ENCODE assay signal across 9 cellular contexts in the genomic region with DNA sequence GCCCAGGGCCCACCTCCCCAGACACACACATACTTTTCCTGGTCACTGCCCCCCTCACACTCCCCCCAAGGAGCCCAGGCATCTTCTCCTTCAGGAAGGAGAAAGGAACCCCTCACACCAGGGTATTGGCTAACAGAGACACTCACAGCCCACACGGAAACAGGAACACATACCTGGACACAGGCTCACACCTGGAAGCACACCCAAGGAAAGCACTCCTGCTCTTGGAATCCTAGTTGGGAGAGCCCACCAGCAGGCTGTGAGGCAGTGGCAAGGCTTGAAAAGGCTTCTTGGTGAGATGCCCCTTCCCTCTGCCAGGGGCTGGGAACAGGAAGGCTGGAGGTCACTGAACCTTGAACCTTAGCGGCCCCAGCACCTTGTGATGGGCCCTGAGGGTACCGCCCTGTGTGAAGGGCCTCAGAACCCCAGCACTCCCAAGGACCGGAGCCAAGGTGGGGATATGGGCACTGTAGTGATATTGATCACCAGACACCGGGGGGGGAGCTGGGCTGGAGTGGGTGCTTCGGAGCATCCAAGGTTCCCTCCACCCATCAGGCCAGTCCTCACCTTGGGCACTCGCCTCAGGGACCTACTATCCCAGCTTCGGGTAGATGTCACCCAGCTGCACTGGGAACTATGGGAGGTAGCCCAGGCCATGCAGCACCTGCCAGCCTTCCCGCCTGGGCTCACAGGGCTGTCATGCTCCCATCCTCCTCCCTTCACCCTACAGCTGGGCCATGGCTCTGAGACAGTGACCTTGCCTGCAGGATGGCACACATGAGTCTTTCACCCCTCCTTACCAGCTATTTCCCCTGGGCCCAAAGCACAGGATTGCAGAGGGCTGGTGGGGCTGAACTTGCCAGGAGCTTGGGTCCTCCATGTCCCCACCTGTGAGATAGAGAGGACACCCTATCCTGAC. TPM values are rescaled to one million over a fixed set of nuclear protein-coding genes. Genes with fewer than 3 reads are reported as not detected.
A peak's percentile ranks its signal among the peaks of the same experiment; 100 is the strongest.
DNase-seq lines count a peak whose midpoint lies in the region; ATAC-seq, FAIRE-seq and TF ChIP-seq lines count a peak whose summit lies in the region.
"Had no signal": no experiment of that assay in that cellular context is flagged by ENCODE, and none has a peak within 500 bp of the region (broad histone marks: within the 10 kb centered on the region; RNA-seq: fewer than 3 reads in every experiment).

No MANE protein-coding gene starts in this region.

- no peak for ATAC-seq in activated naive CD8-positive, alpha-beta T cell treated with anti-CD3 and anti-CD28 coated beads, Interleukin-2, amount 10 ng/mL, durations not matched to agents 7 days and 5 days (ENCODE audit: low read depth)

- no peak overlapping the region for H2BK120ac ChIP-seq in mesenchymal stem cell (ENCODE audit: low read depth, low read length)

- TF ChIP-seq POLR2A in thyroid gland (IDR thresholded peaks at IDR 0.05), result no peak
- no peak for TF ChIP-seq POLR2A in GM12891 (IDR thresholded peaks at IDR 0.05; ENCODE audit: low read depth, low read length)

- H3K9me3 Mint-ChIP-seq in activated naive CD8-positive, alpha-beta T cell treated with anti-CD3 and anti-CD28 coated beads, Interleukin-2, amount 10 ng/mL, durations not matched to agents 7 days and 5 days, result peaks cover under 1% of the 10 kb centered on the region

- H3K9ac ChIP-seq in mesenchymal stem cell (ENCODE audit: low read length), result peak overlapping the region; percentile 80

- no peak overlapping the region for H3K27ac Mint-ChIP-seq in activated naive CD8-positive, alpha-beta T cell treated with anti-CD3 and anti-CD28 coated beads, Interleukin-2, amount 10 ng/mL, durations not matched to agents 7 days and 5 days

- no peak overlapping the region for H2BK12ac ChIP-seq in mesenchymal stem cell (ENCODE audit: low read length in 2 of 2)

- H3K27ac ChIP-seq in mesenchymal stem cell (ENCODE audit: low read length, poor library complexity, severe bottlenecking), result no peak overlapping the region
- peak overlapping the region in 2 of 3 donors; percentile 73 to 84 for H3K27ac ChIP-seq in thyroid gland
- H3K27ac ChIP-seq: neutrophil had no signal

- no peak overlapping the region for H2BK5ac ChIP-seq in mesenchymal stem cell (ENCODE audit: low read depth, low read length, poor library complexity, severe bottlenecking)

- H2BK15ac ChIP-seq in mesenchymal stem cell (ENCODE audit: low read depth, poor library complexity, severe bottlenecking), result peak overlapping the region; percentile 53

- POLR2A ChIA-PET in activated naive CD8-positive, alpha-beta T cell treated with anti-CD3 and anti-CD28 coated beads, Interleukin-2, amount 10 ng/mL, durations not matched to agents 7 days and 5 days (lab: Charles Lee), result interaction anchor here (0.6 to 1.3 kb wide), 2 partner anchors 13 to 65 kb away, joined by 3 read pairs; no protein-coding TSS in a partner anchor

- intact Hi-C loops in thyroid gland (cut with DNase I), result no loop called here

- H3K4me2 ChIP-seq in mesenchymal stem cell (ENCODE audit: low read length, poor library complexity, severe bottlenecking), result peak overlapping the region; percentile 79

- H3K36me3 ChIP-seq in mesenchymal stem cell (ENCODE audit: control insufficient read depth in 1 of 2, insufficient read depth in 2 of 2, low read depth in 1 of 2, low read length in 2 of 2) (no peaks in the 10 kb centered on the region), thyroid gland (no peaks in the 10 kb centered on the region)
- H3K36me3 ChIP-seq: neutrophil had no signal

- peak overlapping the region; percentile 100 for H2AFZ ChIP-seq in mesenchymal stem cell (ENCODE audit: low read depth, low read length)

- H3K4me1 ChIP-seq in mesenchymal stem cell (ENCODE audit: control insufficient read depth, insufficient read depth, low read depth, low read length), result peaks cover 20% of the 10 kb centered on the region
- peaks cover 6 to 21% of the 10 kb centered on the region in 2 donors for H3K4me1 ChIP-seq in thyroid gland

- no peak overlapping the region for H4K91ac ChIP-seq in mesenchymal stem cell (ENCODE audit: low read length)

- no peak overlapping the region for H2AK5ac ChIP-seq in mesenchymal stem cell (ENCODE audit: low read length, severe bottlenecking)

- H3K18ac ChIP-seq in mesenchymal stem cell (ENCODE audit: low read depth in 1 of 2, low read length in 2 of 2), result peak overlapping the region in 1 of 2 experiments; percentile 29

- H3K36me3 Mint-ChIP-seq in activated naive CD8-positive, alpha-beta T cell treated with anti-CD3 and anti-CD28 coated beads, Interleukin-2, amount 10 ng/mL, durations not matched to agents 7 days and 5 days, result no peaks in the 10 kb centered on the region

- 98% methylated on average over 9 of the region's 9 CpGs for WGBS in mesenchymal stem cell
- 94 to 95% methylated on average over 4 to 6 of the region's 9 CpGs for WGBS in thyroid gland, 2 donors

- TF ChIP-seq CTCF in thyroid gland (IDR thresholded peaks at IDR 0.05), result no peak

- no peak overlapping the region for H3K23ac ChIP-seq in mesenchymal stem cell (ENCODE audit: low read length in 2 of 2)

- H3K4ac ChIP-seq in mesenchymal stem cell (ENCODE audit: low read depth in 1 of 2, low read length in 2 of 2), result peak overlapping the region in 1 of 2 experiments; percentile 37

- H3K9me3 ChIP-seq in mesenchymal stem cell (ENCODE audit: control insufficient read depth, low read length) (peaks cover 9% of the 10 kb centered on the region), thyroid gland (no peaks in the 10 kb centered on the region)
- H3K9me3 ChIP-seq: neutrophil had no signal

- peak overlapping the region; percentile 94 for H4K8ac ChIP-seq in mesenchymal stem cell (ENCODE audit: low read length)

- peak overlapping the region; percentile 61 for H3K4me3 Mint-ChIP-seq in activated naive CD8-positive, alpha-beta T cell treated with anti-CD3 and anti-CD28 coated beads, Interleukin-2, amount 10 ng/mL, durations not matched to agents 7 days and 5 days

- DNase-seq in activated effector memory CD4-positive, alpha-beta T cell treated with anti-CD3 and anti-CD28 coated beads, Interleukin-2, amount 50 U/mL, for 16 hours, result peak; percentile 53
- DNase-seq in activated effector memory CD4-positive, alpha-beta T cell treated with Interleukin-2 at 50 U/mL for 16 hours, result no peak
- no peak for DNase-seq in activated naive CD8-positive, alpha-beta T cell treated with anti-CD3 and anti-CD28 coated beads, Interleukin-2, amount 10 ng/mL, durations not matched to agents 7 days and 5 days
- DNase-seq in mesenchymal stem cell (no peak), thyroid gland (no peak), kidney tubule cell (ENCODE audit: low spot score) (no peak), GM12891 (ENCODE audit: insufficient read length, low spot score) (no peak)
- DNase-seq in stimulated activated naive CD4-positive, alpha-beta T cell (lab: John Stamatoyannopoulos, UW), result no peak

- no peaks in the 10 kb centered on the region for H3K4me1 Mint-ChIP-seq in activated naive CD8-positive, alpha-beta T cell treated with anti-CD3 and anti-CD28 coated beads, Interleukin-2, amount 10 ng/mL, durations not matched to agents 7 days and 5 days

- H3K27me3 Mint-ChIP-seq in activated naive CD8-positive, alpha-beta T cell treated with anti-CD3 and anti-CD28 coated beads, Interleukin-2, amount 10 ng/mL, durations not matched to agents 7 days and 5 days, result peaks cover 25% of the 10 kb centered on the region

- H3K14ac ChIP-seq in mesenchymal stem cell (ENCODE audit: low read length in 2 of 2), result peak overlapping the region in 1 of 2 experiments; percentile 26

- peak overlapping the region in 1 of 2 experiments; percentile 71 for H3K4me3 ChIP-seq in mesenchymal stem cell (ENCODE audit: insufficient read depth in 1 of 2, low read depth in 1 of 2, low read length in 2 of 2)
- no peak overlapping the region for H3K4me3 ChIP-seq in thyroid gland (replicated peaks in 1 of 3)

- H3K27me3 ChIP-seq in mesenchymal stem cell (ENCODE audit: control insufficient read depth in 1 of 2, insufficient read depth in 1 of 2, low read length in 2 of 2) (no peaks in the 10 kb centered on the region), thyroid gland (no peaks in the 10 kb centered on the region)

- no peak for FAIRE-seq in GM12891 (lab: Jason Lieb, UNC)

- H3K79me1 ChIP-seq in mesenchymal stem cell (replicated peaks; ENCODE audit: low read length, poor library complexity, severe bottlenecking), result no peaks in the 10 kb centered on the region

TF ChIP-seq in GM12891, 5 proteins besides CTCF, POLR2A, EP300 and RAD21:
- TF ChIP-seq POU2F2 (IDR thresholded peaks at IDR 0.05; ENCODE audit: low read depth, low read length), result no peak
- TF ChIP-seq POLR2AphosphoS5 (IDR thresholded peaks at IDR 0.05; ENCODE audit: low read depth, low read length), result no peak
- TF ChIP-seq SPI1 (IDR thresholded peaks at IDR 0.05; ENCODE audit: low read depth, low read length), result no peak
- TF ChIP-seq TAF1 (IDR thresholded peaks at IDR 0.05; ENCODE audit: low read depth, low read length), result no peak
- TF ChIP-seq PAX5 (IDR thresholded peaks at IDR 0.05; ENCODE audit: insufficient read depth, low read length, severe bottlenecking), result no peak

RNA-seq across cellular contexts. Expression of gene MYL3, which starts 16.4 kb away (rescaled TPM):
- not detected for total RNA-seq in activated naive CD8-positive, alpha-beta T cell treated with anti-CD3 and anti-CD28 coated beads, Interleukin-2, amount 10 ng/mL, durations not matched to agents 7 days and 5 days
- 0.25 TPM for polyA plus RNA-seq in mesenchymal stem cell (2013, experiment 1 of 2)
- polyA plus RNA-seq in mesenchymal stem cell (2013, experiment 2 of 2), result 0.14 TPM
- total RNA-seq in thyroid gland, result 1 to 10 TPM in 2 of 4 donors, not detected in 2; 1.8 to 2.8 TPM
- polyA plus RNA-seq in GM12891 (2012; ENCODE audit: low read depth, missing spikeins), result 0.18 TPM

RNA-seq across cellular contexts. Expression of gene PTH1R, which starts 30.6 kb away (rescaled TPM):
- not detected for total RNA-seq in activated naive CD8-positive, alpha-beta T cell treated with anti-CD3 and anti-CD28 coated beads, Interleukin-2, amount 10 ng/mL, durations not matched to agents 7 days and 5 days
- 0.15 TPM for polyA plus RNA-seq in mesenchymal stem cell (2013, experiment 1 of 2)
- polyA plus RNA-seq in mesenchymal stem cell (2013, experiment 2 of 2), result 0.27 TPM
- total RNA-seq in thyroid gland, result 10 to 100 TPM in 1 of 4 donors, 1 to 10 TPM in 3; 1.2 to 10.6 (median 4.4) TPM
- polyA plus RNA-seq in GM12891 (2012; ENCODE audit: low read depth, missing spikeins), result 0.06 TPM
